In genomic region chr15:101189341-101189679, GRCh38 we compare ENCODE assay signal across 10 cellular contexts.
DNase-seq lines count a peak whose midpoint lies in the region; ATAC-seq and TF ChIP-seq lines count a peak whose summit lies in the region.
"Had no signal": no experiment of that assay in that cellular context is flagged by ENCODE, and none has a peak within 500 bp of the region (broad histone marks: within the 10 kb centered on the region; RNA-seq: fewer than 3 reads in every experiment).

No MANE protein-coding gene starts in this region.

- no peak for ATAC-seq in activated CD8-positive, alpha-beta memory T cell treated with anti-CD3 and anti-CD28 coated beads, Interleukin-2, amount 10 ng/mL, durations not matched to agents 7 days and 5 days

- H3K4me1 ChIP-seq in colonic mucosa (no peaks in the 10 kb centered on the region), mesodermal cell (ENCODE audit: control insufficient read depth, insufficient read depth, low read length, poor library complexity, severe bottlenecking) (peaks cover 61% of the 10 kb centered on the region), tibial nerve (peaks cover 0 to 95% (median 23%) of the 10 kb centered on the region in 4 donors)

- peaks cover 82% of the 10 kb centered on the region for H3K4me1 Mint-ChIP-seq in activated CD8-positive, alpha-beta memory T cell treated with anti-CD3 and anti-CD28 coated beads, Interleukin-2, amount 10 ng/mL, durations not matched to agents 7 days and 5 days

- H3K9me3 Mint-ChIP-seq in activated CD8-positive, alpha-beta memory T cell treated with anti-CD3 and anti-CD28 coated beads, Interleukin-2, amount 10 ng/mL, durations not matched to agents 7 days and 5 days (ENCODE audit: low read depth), result no peaks in the 10 kb centered on the region

- H3K27me3 Mint-ChIP-seq in activated CD8-positive, alpha-beta memory T cell treated with anti-CD3 and anti-CD28 coated beads, Interleukin-2, amount 10 ng/mL, durations not matched to agents 7 days and 5 days, result no peaks in the 10 kb centered on the region

- CTCF ChIA-PET in activated CD8-positive, alpha-beta memory T cell treated with anti-CD3 and anti-CD28 coated beads, Interleukin-2, amount 10 ng/mL, durations not matched to agents 7 days and 5 days (lab: Charles Lee), result interaction anchor here (1.2 to 1.9 kb wide), 6 partner anchors 16 to 99 kb away, joined by 3 to 5 read pairs (median 4); no protein-coding TSS in a partner anchor

- no peak for TF ChIP-seq EP300 in tibial nerve (IDR thresholded peaks at IDR 0.05)

- peak overlapping the region; percentile 51 for H3K4me3 Mint-ChIP-seq in activated CD8-positive, alpha-beta memory T cell treated with anti-CD3 and anti-CD28 coated beads, Interleukin-2, amount 10 ng/mL, durations not matched to agents 7 days and 5 days

- H3K4me3 ChIP-seq in colonic mucosa, result no peak overlapping the region
- H3K4me3 ChIP-seq in mesodermal cell (ENCODE audit: extremely low read depth, insufficient read depth, low read length, poor library complexity, severe bottlenecking), result no peak overlapping the region
- no peak overlapping the region for H3K4me3 ChIP-seq in tibial nerve

- TF ChIP-seq POLR2A in tibial nerve (IDR thresholded peaks at IDR 0.05), result no peak

- TF ChIP-seq CTCF in colonic mucosa (IDR thresholded peaks at IDR 0.05) (no peak), tibial nerve (IDR thresholded peaks at IDR 0.05) (no peak)

- intact Hi-C loops in colonic mucosa (cut with DNase I), result no loop called here

- peaks cover 26% of the 10 kb centered on the region for H3K36me3 Mint-ChIP-seq in activated CD8-positive, alpha-beta memory T cell treated with anti-CD3 and anti-CD28 coated beads, Interleukin-2, amount 10 ng/mL, durations not matched to agents 7 days and 5 days

- H3K36me3 ChIP-seq in colonic mucosa (no peaks in the 10 kb centered on the region), mesodermal cell (ENCODE audit: control insufficient read depth, insufficient read depth, low read length) (peaks cover 13% of the 10 kb centered on the region), tibial nerve (no peaks in the 10 kb centered on the region)

- H3K27ac ChIP-seq in colonic mucosa, result peak overlapping the region; percentile 33
- peak overlapping the region; percentile 79 for H3K27ac ChIP-seq in mesodermal cell (ENCODE audit: low read depth, low read length, severe bottlenecking)
- H3K27ac ChIP-seq in tibial nerve, result peak overlapping the region in 3 of 4 donors; percentile 52 to 80 (median 53)

- peak overlapping the region; percentile 83 for H3K27ac Mint-ChIP-seq in activated CD8-positive, alpha-beta memory T cell treated with anti-CD3 and anti-CD28 coated beads, Interleukin-2, amount 10 ng/mL, durations not matched to agents 7 days and 5 days

- H3K27me3 ChIP-seq in colonic mucosa (no peaks in the 10 kb centered on the region), tibial nerve (no peaks in the 10 kb centered on the region)

- H3K9ac ChIP-seq in colonic mucosa (ENCODE audit: low read depth in 2 of 2, low read length in 2 of 2), result no peak overlapping the region

- no peak for DNase-seq in activated CD8-positive, alpha-beta memory T cell treated with anti-CD3 and anti-CD28 coated beads, Interleukin-2, amount 10 ng/mL, durations not matched to agents 7 days and 5 days
- no peak for DNase-seq in activated CD8-positive, alpha-beta memory T cell treated with anti-CD3 and anti-CD28 coated beads for 24 hours
- DNase-seq in colonic mucosa, result no peak
- DNase-seq in tibial nerve (ENCODE audit: low spot score in 2 of 2), result no peak
- DNase-seq in amygdala (lab: John Stamatoyannopoulos, UW), result no peak
- no peak for DNase-seq in DMS 273 (lab: John Stamatoyannopoulos, UW; ENCODE audit: unreplicated experiment)
- DNase-seq in iPS-NIHi11 (ENCODE audit: low spot score), result no peak
- DNase-seq: NCI-H2227 treated with DMSO at 0.1 percent for 48 hours, T-helper 9 cell had no signal

- 88 to 93% methylated on average over 3 of the region's 5 CpGs for WGBS in mesodermal cell (ENCODE audit: insufficient coverage in 2 of 2), 2 experiments
- 58 to 64% methylated on average over 5 of the region's 5 CpGs for WGBS in tibial nerve, 2 donors

- H3K9me3 ChIP-seq in colonic mucosa (no peaks in the 10 kb centered on the region), mesodermal cell (ENCODE audit: control insufficient read depth, low read length) (no peaks in the 10 kb centered on the region), tibial nerve (no peaks in the 10 kb centered on the region)
